36 cellular contexts compared by ENCODE assay signal in the genomic region with DNA sequence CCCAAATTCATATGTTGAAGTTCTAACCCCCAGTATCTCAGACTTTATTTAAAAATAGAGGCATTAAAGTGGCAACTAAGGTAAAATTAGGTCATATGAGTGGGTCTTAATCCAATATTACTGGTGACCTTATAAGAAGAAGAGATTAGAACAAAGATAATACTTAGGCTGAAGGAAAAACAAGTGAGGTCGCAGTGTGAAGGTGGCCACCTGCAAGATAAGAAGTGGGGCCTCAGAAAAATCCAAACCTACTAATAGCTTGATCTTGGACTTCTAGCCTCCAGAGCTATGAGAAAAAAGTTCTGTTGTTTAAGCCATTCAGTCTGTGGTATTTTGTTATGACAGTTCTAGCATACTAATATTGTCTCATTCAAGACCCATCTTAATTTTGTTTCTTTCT.
"Had no signal": no experiment of that assay in that cellular context is flagged by ENCODE, and none has a peak within 500 bp of the region (broad histone marks: within the 10 kb centered on the region; RNA-seq: fewer than 3 reads in every experiment).

No MANE protein-coding gene starts in this region.

- H3K27me3 ChIP-seq: ascending aorta, brain microvascular endothelial cell, breast epithelium had no signal

- H3K4me3 Mint-ChIP-seq: activated B cell treated with CpG ODN at 0.5 μM for 24 hours; activated CD4-positive, alpha-beta memory T cell treated with anti-CD3 and anti-CD28 coated beads for 36 hours; activated CD4-positive, alpha-beta T cell treated with anti-CD3 and anti-CD28 coated beads, Interleukin-2, amount 10 ng/mL, durations not matched to agents 24 days and 14 days; activated CD8-positive, alpha-beta T cell treated with anti-CD3 and anti-CD28 coated beads for 36 hours; activated naive CD4-positive, alpha-beta T cell treated with anti-CD3 and anti-CD28 coated beads, Interleukin-2, amount 10 ng/mL, durations not matched to agents 7 days and 5 days; activated naive CD4-positive, alpha-beta T cell treated with anti-CD3 and anti-CD28 coated beads, Interleukin-2, amount 50 U/mL, for 24 hours; activated naive CD8-positive, alpha-beta T cell; activated naive CD8-positive, alpha-beta T cell treated with anti-CD3 and anti-CD28 coated beads, Interleukin-2, amount 10 ng/mL, durations not matched to agents 7 days and 5 days; activated naive CD8-positive, alpha-beta T cell treated with anti-CD3 and anti-CD28 coated beads, Interleukin-2, amount 50 U/mL, for 24 hours; activated T-cell treated with anti-CD3 and anti-CD28 coated beads, Interleukin-2, amount 50 U/mL, for 4 hours; activated T-cell treated with anti-CD3 and anti-CD28 coated beads, Interleukin-2, amount 50 U/mL, for 72 hours; activated T-helper 1 cell treated with anti-CD3 and anti-CD28 coated beads, Interleukin-12 subunit alpha, Interleukin-12 subunit beta, Interleukin-2, Interleukin-4 antibody, amounts not matched to agents 30 ng/mL and 10 ng/mL and 1 ng/mL, durations not matched to agents 14 hours and 24 hours and 36 hours; T-helper 1 cell treated with Interleukin-12 subunit alpha and Interleukin-12 subunit beta and Interleukin-4 antibody, amounts not matched to agents 30 μg/mL and 1 μg/mL, for 36 hours; T-helper 2 cell treated with Interferon-gamma antibody and Interleukin-4, amounts not matched to agents 5 μg/mL and 100 μg/mL, for 36 hours had no signal

- H3K4me1 ChIP-seq: ascending aorta, breast epithelium had no signal

- H3K27me3 Mint-ChIP-seq: activated CD4-positive, alpha-beta memory T cell treated with anti-CD3 and anti-CD28 coated beads for 36 hours; activated CD4-positive, alpha-beta T cell treated with anti-CD3 and anti-CD28 coated beads, Interleukin-2, amount 10 ng/mL, durations not matched to agents 24 days and 14 days; activated CD8-positive, alpha-beta T cell treated with anti-CD3 and anti-CD28 coated beads for 36 hours; activated naive CD4-positive, alpha-beta T cell treated with anti-CD3 and anti-CD28 coated beads, Interleukin-2, amount 10 ng/mL, durations not matched to agents 7 days and 5 days; activated naive CD4-positive, alpha-beta T cell treated with anti-CD3 and anti-CD28 coated beads, Interleukin-2, amount 50 U/mL, for 24 hours; activated naive CD8-positive, alpha-beta T cell treated with anti-CD3 and anti-CD28 coated beads, Interleukin-2, amount 10 ng/mL, durations not matched to agents 7 days and 5 days; activated naive CD8-positive, alpha-beta T cell treated with anti-CD3 and anti-CD28 coated beads, Interleukin-2, amount 50 U/mL, for 24 hours had no signal

- H3K4me1 Mint-ChIP-seq: activated B cell treated with CpG ODN at 0.5 μM for 24 hours; activated CD4-positive, alpha-beta T cell treated with anti-CD3 and anti-CD28 coated beads, Interleukin-2, amount 10 ng/mL, durations not matched to agents 24 days and 14 days; activated naive CD4-positive, alpha-beta T cell treated with anti-CD3 and anti-CD28 coated beads, Interleukin-2, amount 10 ng/mL, durations not matched to agents 7 days and 5 days; activated naive CD4-positive, alpha-beta T cell treated with anti-CD3 and anti-CD28 coated beads, Interleukin-2, amount 50 U/mL, for 24 hours; activated naive CD8-positive, alpha-beta T cell treated with anti-CD3 and anti-CD28 coated beads, Interleukin-2, amount 10 ng/mL, durations not matched to agents 7 days and 5 days; activated naive CD8-positive, alpha-beta T cell treated with anti-CD3 and anti-CD28 coated beads, Interleukin-2, amount 50 U/mL, for 24 hours had no signal

- H3K27ac ChIP-seq: ascending aorta, brain microvascular endothelial cell, breast epithelium, VCaP had no signal

- H3K9me3 ChIP-seq: ascending aorta, breast epithelium had no signal

- ATAC-seq: activated CD8-positive, alpha-beta T cell treated with anti-CD3 and anti-CD28 coated beads for 36 hours; activated naive CD8-positive, alpha-beta T cell treated with anti-CD3 and anti-CD28 coated beads, Interleukin-2, amount 50 U/mL, for 24 hours; activated T-cell treated with anti-CD3 and anti-CD28 coated beads, Interleukin-2, amount 50 U/mL, for 4 hours; activated T-cell treated with anti-CD3 and anti-CD28 coated beads, Interleukin-2, amount 50 U/mL, for 72 hours had no signal

- H3K4me3 ChIP-seq: ascending aorta, breast epithelium had no signal

- DNase-seq: activated B cell treated with CpG ODN at 0.5 μM for 24 hours; activated CD4-positive, alpha-beta memory T cell treated with anti-CD3 and anti-CD28 coated beads for 36 hours; activated CD4-positive, alpha-beta T cell treated with anti-CD3 and anti-CD28 coated beads for 4 hours; activated CD4-positive, alpha-beta T cell treated with anti-CD3 and anti-CD28 coated beads, Interleukin-2, amount 10 ng/mL, durations not matched to agents 24 days and 14 days; activated CD4-positive, alpha-beta T cell treated with anti-CD3 and anti-CD28 coated beads, Interleukin-2, amount 50 U/mL, for 1 hour; activated CD4-positive, alpha-beta T cell treated with anti-CD3 and anti-CD28 coated beads, Interleukin-2, amount 50 U/mL, for 4 hours; activated CD4-positive, CD25-positive, alpha-beta regulatory T cell treated with anti-CD3 and anti-CD28 coated beads, Interleukin-2, amount 50 U/mL, for 72 hours; activated CD8-positive, alpha-beta memory T cell treated with anti-CD3 and anti-CD28 coated beads, Interleukin-2, amount 50 U/mL, for 4 hours; activated CD8-positive, alpha-beta T cell treated with anti-CD3 and anti-CD28 coated beads for 36 hours; activated effector memory CD4-positive, alpha-beta T cell treated with Interleukin-2 at 50 U/mL for 16 hours; activated gamma-delta T cell; activated naive CD4-positive, alpha-beta T cell treated with anti-CD3 and anti-CD28 coated beads, Interleukin-2, amount 10 ng/mL, durations not matched to agents 7 days and 5 days; activated naive CD4-positive, alpha-beta T cell treated with Interleukin-2 at 50 U/mL for 16 hours; activated naive CD8-positive, alpha-beta T cell treated with anti-CD3 and anti-CD28 coated beads, Interleukin-2, amount 10 ng/mL, durations not matched to agents 7 days and 5 days; activated naive CD8-positive, alpha-beta T cell treated with anti-CD3 and anti-CD28 coated beads, Interleukin-2, amount 50 U/mL, for 24 hours; activated T-cell treated with anti-CD3 and anti-CD28 coated beads for 4 hours; activated T-cell treated with anti-CD3 and anti-CD28 coated beads, Interleukin-2, amount 50 U/mL, for 1 hour; activated T-cell treated with anti-CD3 and anti-CD28 coated beads, Interleukin-2, amount 50 U/mL, for 4 hours; activated T-cell treated with anti-CD3 and anti-CD28 coated beads, Interleukin-2, amount 50 U/mL, for 72 hours; amygdala; anterior cingulate cortex; brain microvascular endothelial cell; central memory CD4-positive, alpha-beta T cell; T-helper 1 cell; T-helper 2 cell; T-helper 9 cell had no signal

- H3K36me3 ChIP-seq: ascending aorta, brain microvascular endothelial cell, breast epithelium had no signal

- H3K27ac Mint-ChIP-seq: activated B cell treated with CpG ODN at 0.5 μM for 24 hours; activated CD4-positive, alpha-beta memory T cell treated with anti-CD3 and anti-CD28 coated beads for 36 hours; activated CD4-positive, alpha-beta T cell treated with anti-CD3 and anti-CD28 coated beads, Interleukin-2, amount 10 ng/mL, durations not matched to agents 24 days and 14 days; activated CD8-positive, alpha-beta T cell treated with anti-CD3 and anti-CD28 coated beads for 36 hours; activated naive CD4-positive, alpha-beta T cell treated with anti-CD3 and anti-CD28 coated beads, Interleukin-2, amount 10 ng/mL, durations not matched to agents 7 days and 5 days; activated naive CD4-positive, alpha-beta T cell treated with anti-CD3 and anti-CD28 coated beads, Interleukin-2, amount 50 U/mL, for 24 hours; activated naive CD8-positive, alpha-beta T cell; activated naive CD8-positive, alpha-beta T cell treated with anti-CD3 and anti-CD28 coated beads, Interleukin-2, amount 10 ng/mL, durations not matched to agents 7 days and 5 days; activated naive CD8-positive, alpha-beta T cell treated with anti-CD3 and anti-CD28 coated beads, Interleukin-2, amount 50 U/mL, for 24 hours; activated T-cell treated with anti-CD3 and anti-CD28 coated beads, Interleukin-2, amount 50 U/mL, for 72 hours; activated T-helper 1 cell treated with anti-CD3 and anti-CD28 coated beads, Interleukin-12 subunit alpha, Interleukin-12 subunit beta, Interleukin-2, Interleukin-4 antibody, amounts not matched to agents 30 ng/mL and 10 ng/mL and 1 ng/mL, durations not matched to agents 14 hours and 24 hours and 36 hours; activated T-helper 2 cell treated with anti-CD3 and anti-CD28 coated beads, Interferon-gamma antibody, Interleukin-2, Interleukin-4, amounts not matched to agents 10 μg/mL and 5 μg/mL and 100 μg/mL, durations not matched to agents 14 hours and 24 hours and 36 hours; T-helper 1 cell treated with Interleukin-12 subunit alpha and Interleukin-12 subunit beta and Interleukin-4 antibody, amounts not matched to agents 30 μg/mL and 1 μg/mL, for 36 hours; T-helper 2 cell treated with Interferon-gamma antibody and Interleukin-4, amounts not matched to agents 5 μg/mL and 100 μg/mL, for 36 hours had no signal

- H3K9me3 Mint-ChIP-seq: activated B cell treated with CpG ODN at 0.5 μM for 24 hours; activated CD4-positive, alpha-beta memory T cell treated with anti-CD3 and anti-CD28 coated beads for 36 hours; activated CD4-positive, alpha-beta T cell treated with anti-CD3 and anti-CD28 coated beads, Interleukin-2, amount 10 ng/mL, durations not matched to agents 24 days and 14 days; activated CD8-positive, alpha-beta T cell treated with anti-CD3 and anti-CD28 coated beads for 36 hours; activated naive CD4-positive, alpha-beta T cell treated with anti-CD3 and anti-CD28 coated beads, Interleukin-2, amount 10 ng/mL, durations not matched to agents 7 days and 5 days; activated naive CD8-positive, alpha-beta T cell treated with anti-CD3 and anti-CD28 coated beads, Interleukin-2, amount 10 ng/mL, durations not matched to agents 7 days and 5 days; activated naive CD8-positive, alpha-beta T cell treated with anti-CD3 and anti-CD28 coated beads, Interleukin-2, amount 50 U/mL, for 24 hours; activated T-cell treated with anti-CD3 and anti-CD28 coated beads, Interleukin-2, amount 50 U/mL, for 4 hours; activated T-helper 2 cell treated with anti-CD3 and anti-CD28 coated beads, Interferon-gamma antibody, Interleukin-2, Interleukin-4, amounts not matched to agents 10 μg/mL and 5 μg/mL and 100 μg/mL, durations not matched to agents 14 hours and 24 hours and 36 hours; T-helper 2 cell treated with Interferon-gamma antibody and Interleukin-4, amounts not matched to agents 5 μg/mL and 100 μg/mL, for 36 hours had no signal

- FAIRE-seq: TTC549 had no signal

- H3K36me3 Mint-ChIP-seq: activated CD4-positive, alpha-beta memory T cell treated with anti-CD3 and anti-CD28 coated beads for 36 hours; activated naive CD4-positive, alpha-beta T cell treated with anti-CD3 and anti-CD28 coated beads, Interleukin-2, amount 10 ng/mL, durations not matched to agents 7 days and 5 days; activated naive CD4-positive, alpha-beta T cell treated with anti-CD3 and anti-CD28 coated beads, Interleukin-2, amount 50 U/mL, for 24 hours; activated naive CD8-positive, alpha-beta T cell; activated naive CD8-positive, alpha-beta T cell treated with anti-CD3 and anti-CD28 coated beads, Interleukin-2, amount 10 ng/mL, durations not matched to agents 7 days and 5 days had no signal
